In genomic region chr10:67763499-67764011, GRCh38 we compare ENCODE assay signal across 8 cellular contexts.
DNase-seq lines count a peak whose midpoint lies in the region; ATAC-seq, FAIRE-seq and TF ChIP-seq lines count a peak whose summit lies in the region.

No MANE protein-coding gene starts in this region.

- 1 to 2% (median 1%) methylated on average over 22 of the region's 22 CpGs for WGBS in psoas muscle, 3 donors

- H3K4me3 ChIP-seq in DOHH2 (ENCODE audit: low read length) (peak overlapping the region; percentile 92), MG63 (peak overlapping the region; percentile 83), right atrium auricular region (peak overlapping the region; percentile 73 to 84), psoas muscle (peak overlapping the region; percentile 85)

- no peaks in the 10 kb centered on the region for H3K9me2 ChIP-seq in DOHH2 (replicated peaks; ENCODE audit: control insufficient read depth, low read length)

- FAIRE-seq in urothelium cell line (lab: Jason Lieb, UNC) = no peak

- peaks cover 11% of the 10 kb centered on the region for H3F3A ChIP-seq in DOHH2 (ENCODE audit: control insufficient read depth, insufficient read depth)

- no peak for TF ChIP-seq CTCF in DOHH2 (IDR thresholded peaks at IDR 0.05; ENCODE audit: low read depth, low read length, poor library complexity, severe bottlenecking)
- no peak for TF ChIP-seq CTCF in right atrium auricular region (IDR thresholded peaks at IDR 0.05)
- no peak for TF ChIP-seq CTCF in psoas muscle (IDR thresholded peaks at IDR 0.05)

- H3K9me3 ChIP-seq in DOHH2 (ENCODE audit: control insufficient read depth, insufficient read depth, low read length) (no peaks in the 10 kb centered on the region), MG63 (no peaks in the 10 kb centered on the region), right atrium auricular region (no peaks in the 10 kb centered on the region), psoas muscle (no peaks in the 10 kb centered on the region)

- H4K20me1 ChIP-seq in DOHH2 (ENCODE audit: control insufficient read depth, insufficient read depth, low read depth, low read length) = no peaks in the 10 kb centered on the region

- DNase-seq in H4 (ENCODE audit: low spot score) = peak; percentile 41
- DNase-seq in MG63 = peak; percentile 51
- DNase-seq in T follicular helper cell (ENCODE audit: low read depth) = peak; percentile 65
- peak in 54 of 56 donors; percentile 6 to 83 (median 64) for DNase-seq in amygdala (lab: John Stamatoyannopoulos, UW)
- peak; percentile 67 for DNase-seq in right atrium auricular region (ENCODE audit: low spot score)
- peak; percentile 78 to 89 for DNase-seq in psoas muscle
- DNase-seq in urothelium cell line (ENCODE audit: low spot score) = peak; percentile 90

- intact Hi-C loops in psoas muscle (cut with DNase I) = loop anchor here in 1 of 2 donors (10.0 kb wide), 1 partner anchor 229 kb away; no protein-coding TSS in a partner anchor

- peak; percentile 66 to 81 (median 74) for ATAC-seq in psoas muscle

- no peaks in the 10 kb centered on the region for H3K36me3 ChIP-seq in DOHH2 (ENCODE audit: control insufficient read depth, low read length)
- no peaks in the 10 kb centered on the region for H3K36me3 ChIP-seq in MG63
- no peaks in the 10 kb centered on the region for H3K36me3 ChIP-seq in right atrium auricular region
- no peaks in the 10 kb centered on the region for H3K36me3 ChIP-seq in psoas muscle (ENCODE audit: insufficient read depth in 1 of 2, low read depth in 1 of 2)

- H3K4me1 ChIP-seq in DOHH2 (ENCODE audit: control insufficient read depth, low read length) (peaks cover 42% of the 10 kb centered on the region), right atrium auricular region (no peaks in the 10 kb centered on the region), psoas muscle (no peaks in the 10 kb centered on the region)

- no peaks in the 10 kb centered on the region for H3K79me2 ChIP-seq in DOHH2 (ENCODE audit: control insufficient read depth, low read length)

- peak overlapping the region; percentile 78 for H3K4me2 ChIP-seq in DOHH2 (ENCODE audit: low read length)

- H3K27ac ChIP-seq in DOHH2 (ENCODE audit: low read depth, low read length) (peak overlapping the region; percentile 89), right atrium auricular region (peak overlapping the region; percentile 97 to 98), psoas muscle (peak overlapping the region; percentile 91)

- no peaks in the 10 kb centered on the region for H3K27me3 ChIP-seq in DOHH2 (ENCODE audit: control insufficient read depth, low read length)
- H3K27me3 ChIP-seq in MG63 = no peaks in the 10 kb centered on the region; the same call in 1 of the 2 replicates
- no peaks in the 10 kb centered on the region for H3K27me3 ChIP-seq in right atrium auricular region
- H3K27me3 ChIP-seq in psoas muscle (ENCODE audit: insufficient read depth in 3 of 3, low read length in 2 of 3) = no peaks in the 10 kb centered on the region

Comparison
In these comparisons a context has a peak if more than half of its experiments do, and no peak if none do; other contexts are left out.
1. Peak in every context shown above with its lines: DNase-seq, ATAC-seq, H3K4me3 ChIP-seq and H3K27ac ChIP-seq.